17 cellular contexts compared by ENCODE assay signal in the genomic region with DNA sequence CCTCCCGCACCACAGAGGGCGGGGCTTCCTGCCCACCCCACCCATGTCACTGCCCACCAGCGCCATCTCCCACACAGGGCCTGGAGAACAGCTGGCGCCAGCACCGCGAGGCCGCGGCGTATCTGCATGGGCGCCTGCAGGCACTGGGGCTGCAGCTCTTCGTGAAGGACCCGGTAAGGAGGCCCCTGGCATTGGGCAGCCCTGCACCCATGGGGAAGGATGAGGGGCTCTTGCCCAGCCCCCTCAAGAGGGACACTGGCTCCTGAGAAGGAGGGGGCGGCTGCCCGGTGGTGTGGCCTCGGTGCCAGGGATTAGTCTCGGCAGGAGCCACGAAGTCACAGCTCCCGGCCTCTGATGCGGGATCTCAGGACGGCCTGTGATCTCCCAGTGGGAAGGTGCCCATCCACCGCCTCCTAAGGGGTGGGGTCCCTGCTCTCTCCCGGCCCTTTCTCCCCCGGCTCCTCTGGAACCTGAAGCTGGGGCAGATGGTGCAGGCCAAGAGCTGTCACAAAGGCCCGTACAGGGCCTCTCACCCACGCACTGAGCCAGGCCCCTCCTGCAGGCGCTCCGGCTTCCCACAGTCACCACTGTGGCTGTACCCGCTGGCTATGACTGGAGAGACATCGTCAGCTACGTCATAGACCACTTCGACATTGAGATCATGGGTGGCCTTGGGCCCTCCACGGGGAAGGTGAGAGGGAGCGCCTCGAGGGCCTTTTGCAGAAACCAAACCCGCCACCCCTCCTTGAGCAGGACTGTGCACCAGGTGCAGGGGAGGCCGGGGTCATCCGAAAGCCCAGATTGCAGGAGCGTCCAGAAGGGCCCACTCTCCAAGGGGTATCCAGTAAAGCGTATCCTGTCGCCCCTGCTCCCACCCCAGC. TPM values are rescaled to one million over a fixed set of nuclear protein-coding genes. Genes with fewer than 3 reads are reported as not detected.
A peak's percentile ranks its signal among the peaks of the same experiment; 100 is the strongest.
DNase-seq lines count a peak whose midpoint lies in the region; ATAC-seq and TF ChIP-seq lines count a peak whose summit lies in the region.
"Had no signal": no experiment of that assay in that cellular context is flagged by ENCODE, and none has a peak within 500 bp of the region (broad histone marks: within the 10 kb centered on the region; RNA-seq: fewer than 3 reads in every experiment).

No MANE protein-coding gene starts in this region.

- TF ChIP-seq CTCF in Panc1 (IDR thresholded peaks at IDR 0.05): no peak
- TF ChIP-seq CTCF in right lobe of liver (IDR thresholded peaks at IDR 0.05): no peak
- TF ChIP-seq CTCF in upper lobe of right lung (IDR thresholded peaks at IDR 0.05): no peak

- POLR2A ChIA-PET in Panc1 (lab: Charles Lee): interaction anchor here (0.6 kb wide), 1 partner anchor 177 kb away, joined by 5 read pairs; no protein-coding TSS in a partner anchor

- H3K9me3 ChIP-seq in right cardiac atrium (ENCODE audit: control insufficient read depth, low read length) (no peaks in the 10 kb centered on the region), Panc1 (ENCODE audit: control insufficient read depth, insufficient read depth, low read depth, low read length) (no peaks in the 10 kb centered on the region), right lobe of liver (no peaks in the 10 kb centered on the region), upper lobe of right lung (no peaks in the 10 kb centered on the region)
- H3K9me3 ChIP-seq: Caco-2 had no signal

- WGBS in right cardiac atrium: 88% methylated on average over 40 of the region's 40 CpGs
- WGBS in right lobe of liver (ENCODE audit: insufficient coverage, low coverage, low lambda C conversion rate, missing lambda C conversion rate): 76% methylated on average over 8 of the region's 40 CpGs

- no peaks in the 10 kb centered on the region for H3K27me3 ChIP-seq in right cardiac atrium (ENCODE audit: control insufficient read depth, insufficient read depth)
- H3K27me3 ChIP-seq in Panc1 (ENCODE audit: control insufficient read depth, insufficient read depth, low read length): no peaks in the 10 kb centered on the region
- no peaks in the 10 kb centered on the region for H3K27me3 ChIP-seq in right lobe of liver
- no peaks in the 10 kb centered on the region for H3K27me3 ChIP-seq in upper lobe of right lung

- intact Hi-C loops in right cardiac atrium (cut with DNase I) (no loop called here), left cardiac atrium (cut with DNase I) (no loop called here), Panc1 (cut with micrococcal nuclease; ENCODE audit: unreplicated experiment) (no loop called here), right lobe of liver (cut with DNase I) (no loop called here), upper lobe of right lung (cut with DNase I) (no loop called here)

- H3K27ac ChIP-seq in right cardiac atrium (ENCODE audit: low read length) (no peak overlapping the region), Panc1 (ENCODE audit: low read length) (no peak overlapping the region), right lobe of liver (peak overlapping the region in 2 of 3 donors; percentile 45 to 77), upper lobe of right lung (no peak overlapping the region)

- H3K4me3 ChIP-seq in right cardiac atrium (ENCODE audit: low read length) (no peak overlapping the region), Panc1 (ENCODE audit: low read depth in 2 of 2, low read length in 2 of 2) (no peak overlapping the region), right lobe of liver (no peak overlapping the region), upper lobe of right lung (no peak overlapping the region)
- H3K4me3 ChIP-seq: K562 had no signal

- no peaks in the 10 kb centered on the region for H3K4me1 ChIP-seq in right cardiac atrium (ENCODE audit: control insufficient read depth, insufficient read depth, low read length)
- no peaks in the 10 kb centered on the region for H3K4me1 ChIP-seq in Panc1 (ENCODE audit: control insufficient read depth, insufficient read depth, low read length)
- H3K4me1 ChIP-seq in right lobe of liver: peaks cover 0 to 81% (median 31%) of the 10 kb centered on the region in 4 donors
- H3K4me1 ChIP-seq in upper lobe of right lung: no peaks in the 10 kb centered on the region

- H3K36me3 ChIP-seq in Panc1 (ENCODE audit: control insufficient read depth, insufficient read depth, low read length): no peaks in the 10 kb centered on the region
- peaks cover 0 to 79% (median 26%) of the 10 kb centered on the region in 4 donors for H3K36me3 ChIP-seq in right lobe of liver
- H3K36me3 ChIP-seq in upper lobe of right lung: no peaks in the 10 kb centered on the region

- BruUV-seq in Panc1 (replicated peaks; lab: Mats Ljungman, UMichigan): no TSS peak

- TF ChIP-seq POLR2A in right lobe of liver (IDR thresholded peaks at IDR 0.05) (no peak), GM18505 (IDR thresholded peaks at IDR 0.05; ENCODE audit: borderline replicate concordance, extremely low read depth, insufficient read depth, insufficient read length) (no peak)

- ATAC-seq in right cardiac atrium: no peak
- no peak for ATAC-seq in left cardiac atrium
- ATAC-seq in Panc1: 0 out of 2 replicates have a peak, but pooled peaks have one; percentile 39
- ATAC-seq in right lobe of liver: peak in 1 of 4 donors; percentile 1
- ATAC-seq in upper lobe of right lung: no peak
- ATAC-seq in GM18505 (IDR thresholded peaks at IDR 0.05; ENCODE audit: unreplicated experiment): no peak
- ATAC-seq: K562 had no signal

- CTCF ChIA-PET in Panc1 (lab: Charles Lee): no interaction called here

- peak in 2 of 3 donors; percentile 36 to 38 for DNase-seq in right cardiac atrium
- DNase-seq in left cardiac atrium: no peak
- no peak for DNase-seq in Panc1 (ENCODE audit: low read depth, low spot score)
- peak in 2 of 3 donors; percentile 63 to 74 for DNase-seq in right lobe of liver
- peak; percentile 61 for DNase-seq in upper lobe of right lung
- DNase-seq in NCI-H748 treated with DMSO at 0.1 percent for 48 hours (lab: John Stamatoyannopoulos, UW): no peak
- DNase-seq in H4 (ENCODE audit: low spot score): no peak
- DNase-seq: CD4-positive, CD25-positive, alpha-beta regulatory T cell; EL; NCI-H1417 treated with DMSO at 0.1 percent for 48 hours; NCI-H1930; NCI-H2171; NCI-H510A had no signal

- in situ Hi-C loops in Panc1 (cut with HindIII; ENCODE audit: low pct_unique_long_range_greater_than_20kb, low sequenced_read_pairs): no loop called here

RNA-seq across cellular contexts. Expression of gene AGXT, which starts 9.1 kb away (rescaled TPM):
- total RNA-seq in right cardiac atrium (not detected), left cardiac atrium (under 1 TPM; 0.24 to 0.29 TPM), Panc1 (2021; ENCODE audit: unreplicated experiment) (0.36 TPM), right lobe of liver (1,000 to 10,000 TPM in 4 of 6 experiments, 100 to 1,000 TPM in 2; 744 to 1,833 (median 1,254) TPM), upper lobe of right lung (not detected)
- 0.14 TPM for polyA plus RNA-seq in right cardiac atrium
- polyA plus RNA-seq in Panc1 (2012; ENCODE audit: insufficient read length): not detected
- total RNA-seq in H4 (2014; rRNA removed; shearing (Covaris generic)): not detected in 2 replicates
- total RNA-seq: A673; CD4-positive, CD25-positive, alpha-beta regulatory T cell had no signal
- polyA plus RNA-seq: CD4-positive, CD25-positive, alpha-beta regulatory T cell; K562 had no signal

RNA-seq across cellular contexts. Expression of gene MAB21L4, which starts 18.3 kb away (rescaled TPM):
- not detected for total RNA-seq in right cardiac atrium
- polyA plus RNA-seq in right cardiac atrium: not detected
- total RNA-seq in left cardiac atrium: not detected
- total RNA-seq in Panc1 (2021; ENCODE audit: unreplicated experiment): 0.21 TPM
- polyA plus RNA-seq in Panc1 (2012; ENCODE audit: insufficient read length): not detected
- 10 to 100 TPM in 1 of 6 experiments, 1 to 10 TPM in 5; 3.7 to 17.0 (median 5.2) TPM for total RNA-seq in right lobe of liver
- 22.2 TPM for total RNA-seq in upper lobe of right lung
- not detected in 2 replicates for total RNA-seq in H4 (2014; rRNA removed; shearing (Covaris generic))
- total RNA-seq: A673; CD4-positive, CD25-positive, alpha-beta regulatory T cell; K562 had no signal
- polyA plus RNA-seq: CD4-positive, CD25-positive, alpha-beta regulatory T cell had no signal

RNA-seq across cellular contexts. Expression of gene CROCC2, which starts 28.4 kb away (rescaled TPM):
- under 1 TPM in 1 of 4 donors, not detected in 3; 0.03 TPM for total RNA-seq in right cardiac atrium
- polyA plus RNA-seq in right cardiac atrium: not detected
- total RNA-seq in left cardiac atrium: not detected
- total RNA-seq in Panc1 (2021; ENCODE audit: unreplicated experiment): 0.23 TPM
- 0.08 TPM for polyA plus RNA-seq in Panc1 (2012; ENCODE audit: insufficient read length)
- under 1 TPM in 5 of 6 experiments, not detected in 1; 0.06 to 0.15 (median 0.12) TPM for total RNA-seq in right lobe of liver
- 0.26 TPM for total RNA-seq in upper lobe of right lung
- total RNA-seq in H4 (2014; rRNA removed; shearing (Covaris generic)): not detected in 2 replicates
- total RNA-seq: A673; Caco-2; CD4-positive, CD25-positive, alpha-beta regulatory T cell; K562 had no signal
- polyA plus RNA-seq: CD4-positive, CD25-positive, alpha-beta regulatory T cell; K562 had no signal

RNA-seq across cellular contexts. Expression of gene KIF1A, which starts 57.7 kb away (rescaled TPM):
- total RNA-seq in right cardiac atrium (10 to 100 TPM; 45.3 to 83.0 (median 66.9) TPM), left cardiac atrium (10 to 100 TPM; 27.4 to 51.5 TPM), Panc1 (2021; ENCODE audit: unreplicated experiment) (132 TPM), right lobe of liver (under 1 TPM; 0.31 to 0.87 (median 0.56) TPM), upper lobe of right lung (0.81 TPM)
- 45.7 TPM for polyA plus RNA-seq in right cardiac atrium
- polyA plus RNA-seq in Panc1 (2012; ENCODE audit: insufficient read length): 124 TPM
- total RNA-seq in H4 (2014; rRNA removed; shearing (Covaris generic)): 1.4 and 1.9 TPM in 2 replicates
- total RNA-seq: CD4-positive, CD25-positive, alpha-beta regulatory T cell had no signal
- polyA plus RNA-seq: CD4-positive, CD25-positive, alpha-beta regulatory T cell had no signal

Comparison
In these comparisons a context has a peak if more than half of its experiments do, and no peak if none do; other contexts are left out.
1. DNase-seq: peak in right cardiac atrium (2 of 3), right lobe of liver (2 of 3) and upper lobe of right lung (single experiment); none in left cardiac atrium (single experiment), Panc1 (single experiment), NCI-H748 treated with DMSO at 0.1 percent for 48 hours (single experiment) and H4 (single experiment).
2. H3K27ac ChIP-seq: peak in right lobe of liver (2 of 3); none in right cardiac atrium (single experiment), Panc1 (single experiment) and upper lobe of right lung (single experiment).
3. RNA of gene AGXT, which starts 9.1 kb away (total RNA-seq): 744 to 1,833 TPM in right lobe of liver; 0.36 TPM in Panc1 (single experiment), not detected in upper lobe of right lung (single experiment), 0.24 to 0.29 TPM in left cardiac atrium, not detected in right cardiac atrium and not detected in H4; every median in the first group is over 100 times any median in the second.